Comparison of ENCODE assay signal across 17 cellular contexts in the genomic region with DNA sequence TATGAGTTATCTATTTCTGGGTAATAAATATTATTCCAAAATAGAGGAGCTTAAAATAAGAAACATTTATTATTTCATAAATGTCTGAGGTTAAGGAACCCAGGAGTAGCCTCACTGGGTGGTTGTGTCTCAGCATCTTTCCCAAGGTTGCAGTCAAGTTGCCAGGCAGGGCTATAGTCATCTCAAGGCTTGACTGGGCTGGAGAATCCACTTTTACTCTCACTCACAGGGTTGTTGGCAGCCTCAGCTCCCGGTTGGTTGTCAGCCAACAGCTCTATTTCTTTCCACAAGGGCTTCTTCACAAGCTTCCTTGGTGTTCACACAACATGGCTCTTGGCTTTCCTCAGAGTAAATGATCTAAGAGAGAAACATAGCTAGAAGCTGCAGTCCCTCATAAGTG. TPM values are rescaled to one million over a fixed set of nuclear protein-coding genes. Genes with fewer than 3 reads are reported as not detected.
DNase-seq lines count a peak whose midpoint lies in the region; ATAC-seq and TF ChIP-seq lines count a peak whose summit lies in the region.
"Had no signal": no experiment of that assay in that cellular context is flagged by ENCODE, and none has a peak within 500 bp of the region (broad histone marks: within the 10 kb centered on the region; RNA-seq: fewer than 3 reads in every experiment).

No MANE protein-coding gene starts in this region.

- WGBS in body of pancreas, 2 donors, result 43 to 73% methylated on average over 1 of the region's 1 CpG

- ATAC-seq in Right ventricle myocardium inferior (no peak), body of pancreas (no peak)

- TF ChIP-seq POLR2A in body of pancreas (IDR thresholded peaks at IDR 0.05), result no peak

- H3K36me3 ChIP-seq in body of pancreas (replicated peaks in 1 of 2; ENCODE audit: insufficient read depth in 1 of 2, low read depth in 2 of 2), result no peaks in the 10 kb centered on the region
- H3K36me3 ChIP-seq: BLaER1 had no signal

- no peak for TF ChIP-seq CTCF in body of pancreas (IDR thresholded peaks at IDR 0.05)

- H3K27me3 ChIP-seq in body of pancreas, result no peaks in the 10 kb centered on the region
- H3K27me3 ChIP-seq: BLaER1 had no signal

- H3K4me3 ChIP-seq in body of pancreas, result no peak overlapping the region
- H3K4me3 ChIP-seq: BLaER1 had no signal

- DNase-seq in cardiac septum (ENCODE audit: low spot score), result peak; percentile 7
- no peak for DNase-seq in Right ventricle myocardium inferior (ENCODE audit: missing footprints)
- peak; percentile 26 for DNase-seq in islet precursor cell
- peak; percentile 22 for DNase-seq in superior temporal gyrus (ENCODE audit: extremely low spot score)
- DNase-seq in dermis blood vessel endothelial cell, result no peak
- DNase-seq in body of pancreas, result no peak
- no peak for DNase-seq in cerebellum (ENCODE audit: low spot score)
- DNase-seq: 8988T; AML-193; CD8-positive, alpha-beta memory T cell; DMS53; GF-D8; HCEC 1CT; HFFc6 had no signal

- H3K4me1 ChIP-seq in body of pancreas, result no peaks in the 10 kb centered on the region
- H3K4me1 ChIP-seq: BLaER1 had no signal

- intact Hi-C loops in cardiac septum (cut with DNase I) (no loop called here), Right ventricle myocardium inferior (cut with DNase I) (no loop called here), body of pancreas (cut with DNase I) (no loop called here)

- no peaks in the 10 kb centered on the region for H3K9me3 ChIP-seq in body of pancreas
- H3K9me3 ChIP-seq: BLaER1 had no signal

- no peak overlapping the region for H3K27ac ChIP-seq in body of pancreas
- H3K27ac ChIP-seq: BLaER1, HL-60 had no signal

RNA-seq across cellular contexts. Expression of gene TEX51, which starts 55.6 kb away (rescaled TPM):
- total RNA-seq in cardiac septum (not detected), Right ventricle myocardium inferior (not detected), dermis blood vessel endothelial cell (not detected in 2 replicates), body of pancreas (not detected), cerebellum (not detected)
- total RNA-seq: CD8-positive, alpha-beta memory T cell; H1; HFFc6 had no signal

Comparison
In these comparisons a context has a peak if more than half of its experiments do, and no peak if none do; other contexts are left out.
1. DNase-seq: peak in cardiac septum (single experiment), islet precursor cell (single experiment) and superior temporal gyrus (single experiment); none in Right ventricle myocardium inferior (single experiment), dermis blood vessel endothelial cell (single experiment), body of pancreas (0 of 4) and cerebellum (single experiment).